ENCODE assay signal across 26 cellular contexts in the genomic region with DNA sequence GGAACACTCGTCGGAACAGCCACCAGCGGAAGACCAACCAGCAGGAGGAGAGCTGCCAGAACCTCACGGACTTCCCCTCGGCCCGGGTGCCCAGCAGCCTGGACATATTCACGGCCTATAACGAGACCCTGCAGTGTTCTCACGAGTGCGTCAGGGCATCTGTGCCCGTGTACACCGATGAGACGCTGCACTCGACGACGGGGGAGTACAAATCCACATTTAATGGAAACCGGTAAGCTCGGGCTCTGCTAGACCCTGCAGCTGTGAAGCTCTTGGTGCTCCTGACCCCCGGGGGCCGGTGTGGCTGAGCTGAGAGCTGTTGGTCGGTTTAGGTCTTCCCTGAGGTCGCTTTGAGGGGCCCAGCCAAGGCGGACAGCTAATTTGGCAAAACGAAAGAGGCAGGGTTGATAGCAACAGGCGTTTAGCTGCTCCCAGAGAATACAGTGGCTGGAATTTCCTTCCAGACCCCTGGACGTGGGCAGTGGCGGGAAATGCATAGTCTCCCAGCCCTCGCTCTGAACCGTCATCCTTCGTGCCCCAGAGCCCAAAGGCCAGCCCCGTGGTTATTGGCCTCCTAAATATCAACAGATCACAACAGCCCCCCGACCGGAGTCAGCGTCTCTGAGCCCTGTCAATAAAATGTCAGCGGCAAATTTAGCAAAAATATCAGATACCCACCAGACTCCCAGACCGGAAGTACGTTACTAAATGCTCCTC.
"Had no signal": no experiment of that assay in that cellular context is flagged by ENCODE, and none has a peak within 500 bp of the region (broad histone marks: within the 10 kb centered on the region; RNA-seq: fewer than 3 reads in every experiment).

No MANE protein-coding gene starts in this region.

- H3K27me3 ChIP-seq: ascending aorta, brain microvascular endothelial cell, colonic mucosa had no signal

- H3K4me1 Mint-ChIP-seq: activated CD4-positive, alpha-beta T cell treated with anti-CD3 and anti-CD28 coated beads for 36 hours; activated CD4-positive, alpha-beta T cell treated with anti-CD3 and anti-CD28 coated beads, Interleukin-2, amount 10 ng/mL, durations not matched to agents 24 days and 14 days; activated CD8-positive, alpha-beta memory T cell treated with anti-CD3 and anti-CD28 coated beads, Interleukin-2, amount 10 ng/mL, durations not matched to agents 7 days and 5 days; activated naive CD4-positive, alpha-beta T cell treated with anti-CD3 and anti-CD28 coated beads, Interleukin-2, amount 10 ng/mL, durations not matched to agents 7 days and 5 days; activated naive CD8-positive, alpha-beta T cell treated with anti-CD3 and anti-CD28 coated beads, Interleukin-2, amount 10 ng/mL, durations not matched to agents 7 days and 5 days; T-helper 17 cell had no signal

- ATAC-seq: activated CD4-positive, alpha-beta T cell treated with anti-CD3 and anti-CD28 coated beads for 36 hours; activated CD8-positive, alpha-beta memory T cell treated with anti-CD3 and anti-CD28 coated beads, Interleukin-2, amount 10 ng/mL, durations not matched to agents 7 days and 5 days; activated CD8-positive, alpha-beta T cell treated with anti-CD3 and anti-CD28 coated beads, Interleukin-2, amount 10 ng/mL, durations not matched to agents 7 days and 5 days; activated naive CD4-positive, alpha-beta T cell treated with anti-CD3 and anti-CD28 coated beads, Interleukin-2, amount 50 U/mL, for 72 hours; activated T-cell treated with anti-CD3 and anti-CD28 coated beads, Interleukin-2, amount 50 U/mL, for 72 hours; gastroesophageal sphincter; T-helper 17 cell had no signal

- H3K9me3 Mint-ChIP-seq: activated CD4-positive, alpha-beta memory T cell treated with anti-CD3 and anti-CD28 coated beads for 36 hours; activated CD4-positive, alpha-beta T cell treated with anti-CD3 and anti-CD28 coated beads, Interleukin-2, amount 10 ng/mL, durations not matched to agents 24 days and 14 days; activated naive CD4-positive, alpha-beta T cell treated with anti-CD3 and anti-CD28 coated beads, Interleukin-2, amount 10 ng/mL, durations not matched to agents 7 days and 5 days; activated naive CD4-positive, alpha-beta T cell treated with anti-CD3 and anti-CD28 coated beads, Interleukin-2, amount 50 U/mL, for 72 hours; activated naive CD8-positive, alpha-beta T cell treated with anti-CD3 and anti-CD28 coated beads, Interleukin-2, amount 10 ng/mL, durations not matched to agents 7 days and 5 days; activated T-cell treated with anti-CD3 and anti-CD28 coated beads, Interleukin-2, amount 50 U/mL, for 72 hours; T-helper 2 cell treated with Interferon-gamma antibody and Interleukin-4, amounts not matched to agents 5 μg/mL and 100 μg/mL, for 36 hours had no signal

- H3K4me3 Mint-ChIP-seq: activated CD4-positive, alpha-beta memory T cell treated with anti-CD3 and anti-CD28 coated beads for 36 hours; activated CD4-positive, alpha-beta T cell treated with anti-CD3 and anti-CD28 coated beads for 36 hours; activated CD4-positive, alpha-beta T cell treated with anti-CD3 and anti-CD28 coated beads, Interleukin-2, amount 10 ng/mL, durations not matched to agents 24 days and 14 days; activated CD8-positive, alpha-beta memory T cell treated with anti-CD3 and anti-CD28 coated beads, Interleukin-2, amount 10 ng/mL, durations not matched to agents 7 days and 5 days; activated CD8-positive, alpha-beta T cell treated with anti-CD3 and anti-CD28 coated beads, Interleukin-2, amount 10 ng/mL, durations not matched to agents 7 days and 5 days; activated naive CD4-positive, alpha-beta T cell treated with anti-CD3 and anti-CD28 coated beads, Interleukin-2, amount 10 ng/mL, durations not matched to agents 7 days and 5 days; activated naive CD8-positive, alpha-beta T cell treated with anti-CD3 and anti-CD28 coated beads, Interleukin-2, amount 10 ng/mL, durations not matched to agents 7 days and 5 days; activated T-cell treated with anti-CD3 and anti-CD28 coated beads, Interleukin-2, amount 50 U/mL, for 72 hours; T-helper 17 cell; T-helper 2 cell treated with Interferon-gamma antibody and Interleukin-4, amounts not matched to agents 5 μg/mL and 100 μg/mL, for 36 hours had no signal

- H3K27ac ChIP-seq: ascending aorta, brain microvascular endothelial cell, colonic mucosa, epithelial cell of prostate, esophagus squamous epithelium, gastroesophageal sphincter had no signal

- H3K36me3 ChIP-seq: ascending aorta, brain microvascular endothelial cell, colonic mucosa, esophagus squamous epithelium, gastroesophageal sphincter had no signal

- H3K4me3 ChIP-seq: ascending aorta, colonic mucosa, esophagus squamous epithelium, gastroesophageal sphincter had no signal

- DNase-seq: activated CD4-positive, alpha-beta memory T cell treated with anti-CD3 and anti-CD28 coated beads for 36 hours; activated CD4-positive, alpha-beta T cell treated with anti-CD3 and anti-CD28 coated beads for 36 hours; activated CD4-positive, alpha-beta T cell treated with anti-CD3 and anti-CD28 coated beads, Interleukin-2, amount 10 ng/mL, durations not matched to agents 24 days and 14 days; activated CD4-positive, CD25-positive, alpha-beta regulatory T cell; activated CD4-positive, CD25-positive, alpha-beta regulatory T cell treated with anti-CD3 and anti-CD28 coated beads, Interleukin-2, amount 50 U/mL, for 72 hours; activated CD8-positive, alpha-beta memory T cell treated with anti-CD3 and anti-CD28 coated beads, Interleukin-2, amount 10 ng/mL, durations not matched to agents 7 days and 5 days; activated CD8-positive, alpha-beta memory T cell treated with anti-CD3 and anti-CD28 coated beads, Interleukin-2, amount 50 U/mL, for 4 hours; activated CD8-positive, alpha-beta T cell treated with anti-CD3 and anti-CD28 coated beads, Interleukin-2, amount 10 ng/mL, durations not matched to agents 7 days and 5 days; activated gamma-delta T cell; activated naive CD4-positive, alpha-beta T cell; activated naive CD4-positive, alpha-beta T cell treated with anti-CD3 and anti-CD28 coated beads, Interleukin-2, amount 10 ng/mL, durations not matched to agents 7 days and 5 days; activated naive CD8-positive, alpha-beta T cell treated with anti-CD3 and anti-CD28 coated beads, Interleukin-2, amount 10 ng/mL, durations not matched to agents 7 days and 5 days; activated T-cell treated with anti-CD3 and anti-CD28 coated beads, Interleukin-2, amount 50 U/mL, for 1 hour; activated T-cell treated with anti-CD3 and anti-CD28 coated beads, Interleukin-2, amount 50 U/mL, for 72 hours; brain microvascular endothelial cell; colonic mucosa; effector CD8-positive, alpha-beta T cell; esophagus squamous epithelium; foreskin melanocyte; T-helper 1 cell; T-helper 17 cell had no signal

- H3K27ac Mint-ChIP-seq: activated CD4-positive, alpha-beta memory T cell treated with anti-CD3 and anti-CD28 coated beads for 36 hours; activated CD4-positive, alpha-beta T cell treated with anti-CD3 and anti-CD28 coated beads for 36 hours; activated CD4-positive, alpha-beta T cell treated with anti-CD3 and anti-CD28 coated beads, Interleukin-2, amount 10 ng/mL, durations not matched to agents 24 days and 14 days; activated CD8-positive, alpha-beta memory T cell treated with anti-CD3 and anti-CD28 coated beads, Interleukin-2, amount 10 ng/mL, durations not matched to agents 7 days and 5 days; activated CD8-positive, alpha-beta T cell treated with anti-CD3 and anti-CD28 coated beads, Interleukin-2, amount 10 ng/mL, durations not matched to agents 7 days and 5 days; activated naive CD4-positive, alpha-beta T cell treated with anti-CD3 and anti-CD28 coated beads, Interleukin-2, amount 10 ng/mL, durations not matched to agents 7 days and 5 days; activated naive CD4-positive, alpha-beta T cell treated with anti-CD3 and anti-CD28 coated beads, Interleukin-2, amount 50 U/mL, for 72 hours; activated naive CD8-positive, alpha-beta T cell treated with anti-CD3 and anti-CD28 coated beads, Interleukin-2, amount 10 ng/mL, durations not matched to agents 7 days and 5 days; activated T-cell treated with anti-CD3 and anti-CD28 coated beads, Interleukin-2, amount 50 U/mL, for 72 hours; T-helper 17 cell; T-helper 2 cell treated with Interferon-gamma antibody and Interleukin-4, amounts not matched to agents 5 μg/mL and 100 μg/mL, for 36 hours had no signal

- H3K36me3 Mint-ChIP-seq: activated CD4-positive, alpha-beta memory T cell treated with anti-CD3 and anti-CD28 coated beads for 36 hours; activated CD8-positive, alpha-beta memory T cell treated with anti-CD3 and anti-CD28 coated beads, Interleukin-2, amount 10 ng/mL, durations not matched to agents 7 days and 5 days; activated naive CD4-positive, alpha-beta T cell treated with anti-CD3 and anti-CD28 coated beads, Interleukin-2, amount 10 ng/mL, durations not matched to agents 7 days and 5 days; activated naive CD4-positive, alpha-beta T cell treated with anti-CD3 and anti-CD28 coated beads, Interleukin-2, amount 50 U/mL, for 72 hours; activated naive CD8-positive, alpha-beta T cell treated with anti-CD3 and anti-CD28 coated beads, Interleukin-2, amount 10 ng/mL, durations not matched to agents 7 days and 5 days had no signal

- H3K9me3 ChIP-seq: ascending aorta, colonic mucosa, esophagus squamous epithelium, gastroesophageal sphincter had no signal

- H3K4me1 ChIP-seq: ascending aorta, colonic mucosa, esophagus squamous epithelium, gastroesophageal sphincter had no signal

- H3K27me3 Mint-ChIP-seq: activated CD4-positive, alpha-beta T cell treated with anti-CD3 and anti-CD28 coated beads, Interleukin-2, amount 10 ng/mL, durations not matched to agents 24 days and 14 days; activated CD8-positive, alpha-beta memory T cell treated with anti-CD3 and anti-CD28 coated beads, Interleukin-2, amount 10 ng/mL, durations not matched to agents 7 days and 5 days; activated naive CD4-positive, alpha-beta T cell treated with anti-CD3 and anti-CD28 coated beads, Interleukin-2, amount 10 ng/mL, durations not matched to agents 7 days and 5 days; activated naive CD8-positive, alpha-beta T cell treated with anti-CD3 and anti-CD28 coated beads, Interleukin-2, amount 10 ng/mL, durations not matched to agents 7 days and 5 days had no signal
